ENCODE assay signal across 8 cellular contexts in genomic region chr2:8583400-8584173, GRCh38.
DNase-seq lines count a peak whose midpoint lies in the region; ATAC-seq, FAIRE-seq and TF ChIP-seq lines count a peak whose summit lies in the region.

No MANE protein-coding gene starts in this region.

- H3K79me2 ChIP-seq in astrocyte (ENCODE audit: insufficient read depth, low read length) = no peaks in the 10 kb centered on the region

- H3K27ac ChIP-seq in astrocyte (ENCODE audit: low read depth, low read length) = no peak overlapping the region

- in situ Hi-C loops in Caki2 (cut with HindIII; ENCODE audit: low pct_unique_long_range_greater_than_20kb, low sequenced_read_pairs) = no loop called here

- peak; percentile 74 for ATAC-seq in GM21423 (IDR thresholded peaks at IDR 0.05; ENCODE audit: unreplicated experiment)

- H3K4me1 ChIP-seq in astrocyte (ENCODE audit: insufficient read depth, low read length) = peaks cover 5% of the 10 kb centered on the region

- peak; percentile 83 for DNase-seq in Caki2 (ENCODE audit: low read depth)
- DNase-seq in T-helper 2 cell treated with Interferon-gamma antibody and Interleukin-4, amounts not matched to agents 5 μg/mL and 100 μg/mL, for 36 hours (ENCODE audit: low spot score) = peak; percentile 50
- peak; percentile 60 for DNase-seq in astrocyte (ENCODE audit: low read depth)
- peak; percentile 72 to 77 (median 76) for DNase-seq in immature natural killer cell
- peak; percentile 61 to 83 for DNase-seq in stimulated activated CD4-positive, alpha-beta T cell treated with anti-CD3 and anti-CD28 coated beads, Interleukin-12 subunit alpha, Interleukin-12 subunit beta, amount 100 ng/mL, for 24 hours (ENCODE audit: low read depth in 2 of 2)
- no peak for DNase-seq in GM03348 (ENCODE audit: low spot score)

- H3K4me3 ChIP-seq in astrocyte (ENCODE audit: insufficient read depth, low read depth, low read length) = peak overlapping the region; percentile 25

- H3K4me2 ChIP-seq in astrocyte (ENCODE audit: low read length) = peak overlapping the region; percentile 77

- no peak overlapping the region for H3K9ac ChIP-seq in astrocyte (ENCODE audit: low read length)

- peak overlapping the region; percentile 61 to 95 (median 82) for H3K4me3 Mint-ChIP-seq in IgD-negative memory B cell
- H3K4me3 Mint-ChIP-seq in T-helper 2 cell treated with Interferon-gamma antibody and Interleukin-4, amounts not matched to agents 5 μg/mL and 100 μg/mL, for 36 hours = peak overlapping the region; percentile 39
- H3K4me3 Mint-ChIP-seq in astrocyte (ENCODE audit: unreplicated experiment) = peak overlapping the region; percentile 4
- peak overlapping the region; percentile 71 to 82 (median 74) for H3K4me3 Mint-ChIP-seq in immature natural killer cell

- peaks cover 0 to 1% (median 0%) of the 10 kb centered on the region in 3 donors for H3K9me3 Mint-ChIP-seq in IgD-negative memory B cell
- H3K9me3 Mint-ChIP-seq in T-helper 2 cell treated with Interferon-gamma antibody and Interleukin-4, amounts not matched to agents 5 μg/mL and 100 μg/mL, for 36 hours = no peaks in the 10 kb centered on the region
- H3K9me3 Mint-ChIP-seq in astrocyte (ENCODE audit: unreplicated experiment) = no peaks in the 10 kb centered on the region
- H3K9me3 Mint-ChIP-seq in immature natural killer cell = no peaks in the 10 kb centered on the region

- FAIRE-seq in astrocyte (lab: Jason Lieb, UNC) = no peak

- H3K27me3 ChIP-seq in astrocyte (ENCODE audit: insufficient read depth, low read length) = peaks cover 7% of the 10 kb centered on the region

- H3K9me3 ChIP-seq in astrocyte (ENCODE audit: insufficient read depth, low read depth, low read length) = no peaks in the 10 kb centered on the region

- TF ChIP-seq CTCF in astrocyte (IDR thresholded peaks at IDR 0.05; ENCODE audit: insufficient read depth, low read depth, low read length) = no peak

- H3K4me1 Mint-ChIP-seq in IgD-negative memory B cell (peaks cover 17 to 37% (median 26%) of the 10 kb centered on the region in 3 donors), astrocyte (ENCODE audit: low read depth, unreplicated experiment) (no peaks in the 10 kb centered on the region), immature natural killer cell (peaks cover 33 to 46% of the 10 kb centered on the region in 2 donors)
- H3K4me1 Mint-ChIP-seq in T-helper 2 cell treated with Interferon-gamma antibody and Interleukin-4, amounts not matched to agents 5 μg/mL and 100 μg/mL, for 36 hours (ENCODE audit: low read depth) = peaks cover 30% of the 10 kb centered on the region

- no peaks in the 10 kb centered on the region for H4K20me1 ChIP-seq in astrocyte (ENCODE audit: insufficient read depth, low read length)

- H3K36me3 ChIP-seq in astrocyte (ENCODE audit: insufficient read depth, low read length) = no peaks in the 10 kb centered on the region

- H3K27me3 Mint-ChIP-seq in IgD-negative memory B cell (peaks cover 18% of the 10 kb centered on the region), astrocyte (ENCODE audit: low read depth, unreplicated experiment) (peaks cover 49% of the 10 kb centered on the region), immature natural killer cell (ENCODE audit: low read depth in 3 of 3) (peaks cover 2 to 10% (median 4%) of the 10 kb centered on the region in 3 donors)
- peaks cover 26% of the 10 kb centered on the region for H3K27me3 Mint-ChIP-seq in T-helper 2 cell treated with Interferon-gamma antibody and Interleukin-4, amounts not matched to agents 5 μg/mL and 100 μg/mL, for 36 hours (ENCODE audit: low read depth)

- H3K36me3 Mint-ChIP-seq in IgD-negative memory B cell = no peaks in the 10 kb centered on the region
- H3K36me3 Mint-ChIP-seq in T-helper 2 cell treated with Interferon-gamma antibody and Interleukin-4, amounts not matched to agents 5 μg/mL and 100 μg/mL, for 36 hours (ENCODE audit: low read depth) = no peaks in the 10 kb centered on the region
- H3K36me3 Mint-ChIP-seq in astrocyte (ENCODE audit: low read depth, unreplicated experiment) = no peaks in the 10 kb centered on the region
- H3K36me3 Mint-ChIP-seq in immature natural killer cell = no peaks in the 10 kb centered on the region

- H3K27ac Mint-ChIP-seq in IgD-negative memory B cell (peak overlapping the region; percentile 73 to 82 (median 74)), astrocyte (ENCODE audit: unreplicated experiment) (no peak overlapping the region), immature natural killer cell (peak overlapping the region in 4 of 6 donors; percentile 2 to 82 (median 43))
- no peak overlapping the region for H3K27ac Mint-ChIP-seq in T-helper 2 cell treated with Interferon-gamma antibody and Interleukin-4, amounts not matched to agents 5 μg/mL and 100 μg/mL, for 36 hours

- H2AFZ ChIP-seq in astrocyte (ENCODE audit: low read depth, low read length) = peak overlapping the region; percentile 68

Comparison
In these comparisons a context has a peak if more than half of its experiments do, and no peak if none do; other contexts are left out.
1. H3K27ac Mint-ChIP-seq: peak in IgD-negative memory B cell (3 of 3) and immature natural killer cell (4 of 6); none in T-helper 2 cell treated with Interferon-gamma antibody and Interleukin-4, amounts not matched to agents 5 μg/mL and 100 μg/mL, for 36 hours (single experiment) and astrocyte (single experiment).
2. H3K4me3 Mint-ChIP-seq: peak in every context shown above with its lines; median percentile 82 in IgD-negative memory B cell; 74 in immature natural killer cell; 39 in T-helper 2 cell treated with Interferon-gamma antibody and Interleukin-4, amounts not matched to agents 5 μg/mL and 100 μg/mL, for 36 hours; 4 in astrocyte.